ENCODE assay signal across 9 cellular contexts in genomic region chr12:6367065-6367968, GRCh38. TPM values are rescaled to one million over a fixed set of nuclear protein-coding genes. Genes with fewer than 3 reads are reported as not detected.
DNase-seq lines count a peak whose midpoint lies in the region; ATAC-seq and TF ChIP-seq lines count a peak whose summit lies in the region.
"Had no signal": no experiment of that assay in that cellular context is flagged by ENCODE, and none has a peak within 500 bp of the region (broad histone marks: within the 10 kb centered on the region; RNA-seq: fewer than 3 reads in every experiment).

No MANE protein-coding gene starts in this region.

- TF ChIP-seq CTCF in NB4 (IDR thresholded peaks at IDR 0.05; ENCODE audit: low read depth, low read length): peak; percentile 62
- peak; percentile 27 for TF ChIP-seq CTCF in liver (IDR thresholded peaks at IDR 0.05; ENCODE audit: low read depth, low read length, missing input control)

- H3K9me3 Mint-ChIP-seq in CD4-positive, CD25-positive, alpha-beta regulatory T cell: no peaks in the 10 kb centered on the region

- peaks cover 10 to 31% (median 18%) of the 10 kb centered on the region in 4 donors for H3K4me1 Mint-ChIP-seq in CD4-positive, CD25-positive, alpha-beta regulatory T cell

- H3K4me3 Mint-ChIP-seq in CD4-positive, CD25-positive, alpha-beta regulatory T cell: peak overlapping the region in 2 of 4 donors; percentile 24 to 42

- peaks cover 24% of the 10 kb centered on the region for H3K4me1 ChIP-seq in CD4-positive, CD25-positive, alpha-beta regulatory T cell (ENCODE audit: control insufficient read depth, insufficient read depth, low read length, poor library complexity, severe bottlenecking)
- peaks cover 4 to 30% (median 17%) of the 10 kb centered on the region in 4 donors for H3K4me1 ChIP-seq in liver (ENCODE audit: control insufficient read depth in 4 of 4, insufficient read depth in 4 of 4, low read length in 3 of 4)

- no peaks in the 10 kb centered on the region for H3K27me3 Mint-ChIP-seq in CD4-positive, CD25-positive, alpha-beta regulatory T cell

- intact Hi-C loops in posterior vena cava (cut with DNase I): no loop called here

- peak; percentile 18 to 62 for TF ChIP-seq RAD21 in liver (IDR thresholded peaks at IDR 0.05)

- H3K27ac Mint-ChIP-seq in CD4-positive, CD25-positive, alpha-beta regulatory T cell: peak overlapping the region; percentile 36 to 50 (median 44)

- H3K9ac ChIP-seq in liver (ENCODE audit: low read depth in 1 of 2, low read length in 2 of 2): no peak overlapping the region

- TF ChIP-seq POLR2A in NB4 (IDR thresholded peaks at IDR 0.05; ENCODE audit: extremely low read depth, insufficient read length): no peak

- 63% methylated on average over 11 of the region's 11 CpGs for WGBS in liver

- H3K27ac ChIP-seq in CD4-positive, CD25-positive, alpha-beta regulatory T cell (ENCODE audit: insufficient read depth, low read length, poor library complexity, severe bottlenecking): no peak overlapping the region
- peak overlapping the region; percentile 37 to 70 for H3K27ac ChIP-seq in liver (ENCODE audit: low read depth in 1 of 2, low read length in 2 of 2)

- no peaks in the 10 kb centered on the region for H3K36me3 Mint-ChIP-seq in CD4-positive, CD25-positive, alpha-beta regulatory T cell

- no peaks in the 10 kb centered on the region for H3K27me3 ChIP-seq in CD4-positive, CD25-positive, alpha-beta regulatory T cell (ENCODE audit: control insufficient read depth, insufficient read depth, low read length)
- H3K27me3 ChIP-seq in liver (ENCODE audit: control insufficient read depth in 4 of 4, insufficient read depth in 4 of 4, low read length in 3 of 4): no peaks in the 10 kb centered on the region

- no peak overlapping the region for H3K4me3 ChIP-seq in CD4-positive, CD25-positive, alpha-beta regulatory T cell (ENCODE audit: low read depth, low read length)
- H3K4me3 ChIP-seq in NB4 (ENCODE audit: low read depth, low read length): no peak overlapping the region
- no peak overlapping the region for H3K4me3 ChIP-seq in liver (ENCODE audit: low read depth in 1 of 3, low read length in 3 of 3)

- peak in 2 of 3 donors; percentile 57 to 78 for DNase-seq in CD4-positive, CD25-positive, alpha-beta regulatory T cell
- DNase-seq in NB4 (ENCODE audit: low read depth): peak; percentile 87
- peak; percentile 33 for DNase-seq in activated CD8-positive, alpha-beta memory T cell treated with anti-CD3 and anti-CD28 coated beads, Interleukin-2, amount 50 U/mL, for 1 hour (ENCODE audit: extremely low read depth)
- DNase-seq in posterior vena cava (ENCODE audit: low spot score): no peak

- H3K9me3 ChIP-seq in CD4-positive, CD25-positive, alpha-beta regulatory T cell (ENCODE audit: control insufficient read depth in 2 of 2, low read length in 2 of 2): no peaks in the 10 kb centered on the region
- no peaks in the 10 kb centered on the region for H3K9me3 ChIP-seq in liver (ENCODE audit: control insufficient read depth in 4 of 4, low read length in 3 of 4)

- peak; percentile 71 to 75 for ATAC-seq in CD4-positive, CD25-positive, alpha-beta regulatory T cell (ENCODE audit: low read depth in 2 of 2)
- ATAC-seq in GM18511 (IDR thresholded peaks at IDR 0.05; ENCODE audit: unreplicated experiment): peak; percentile 80
- no peak for ATAC-seq in GM21360 (IDR thresholded peaks at IDR 0.05; ENCODE audit: unreplicated experiment)
- ATAC-seq in HG03135 (IDR thresholded peaks at IDR 0.05; ENCODE audit: unreplicated experiment): no peak

- no peaks in the 10 kb centered on the region for H3K36me3 ChIP-seq in CD4-positive, CD25-positive, alpha-beta regulatory T cell (ENCODE audit: control insufficient read depth, insufficient read depth, low read length)
- no peaks in the 10 kb centered on the region for H3K36me3 ChIP-seq in liver (ENCODE audit: control insufficient read depth in 4 of 4, insufficient read depth in 3 of 4, low read depth in 1 of 4, low read length in 3 of 4)

TF ChIP-seq in liver, 16 proteins besides CTCF, POLR2A, EP300 and RAD21:
- TF ChIP-seq RXRA (IDR thresholded peaks at IDR 0.05) (no peak), ZBTB33 (IDR thresholded peaks at IDR 0.05) (no peak), REST (IDR thresholded peaks at IDR 0.05) (no peak), HNF4A (conservative IDR thresholded peaks at IDR 0.05) (no peak), SP1 (IDR thresholded peaks at IDR 0.05) (no peak), JUND (IDR thresholded peaks at IDR 0.05) (no peak), EGR1 (IDR thresholded peaks at IDR 0.05; ENCODE audit: low read depth in 2 of 2) (no peak), YY1 (IDR thresholded peaks at IDR 0.05) (no peak), MAX (IDR thresholded peaks at IDR 0.05) (no peak)

RNA-seq across cellular contexts. Expression of gene SCNN1A, which starts 8.0 kb away (rescaled TPM):
- total RNA-seq in CD4-positive, CD25-positive, alpha-beta regulatory T cell: 0.86 TPM
- polyA plus RNA-seq in CD4-positive, CD25-positive, alpha-beta regulatory T cell: under 1 TPM; 0.09 to 0.60 (median 0.22) TPM
- total RNA-seq in liver (1 to 10 TPM in 1 of 2 donors, under 1 TPM in 1; 0.47 to 7.7 TPM), posterior vena cava (1 to 10 TPM; 1.9 to 3.3 TPM)
- polyA plus RNA-seq in liver: 1 to 10 TPM; 2.2 to 3.5 TPM

RNA-seq across cellular contexts. Expression of gene LTBR, which starts 16.6 kb away (rescaled TPM):
- total RNA-seq in CD4-positive, CD25-positive, alpha-beta regulatory T cell: not detected
- polyA plus RNA-seq in CD4-positive, CD25-positive, alpha-beta regulatory T cell: under 1 TPM in 1 of 4 donors, not detected in 3; 0.35 TPM
- total RNA-seq in liver (10 to 100 TPM; 15.8 to 93.9 TPM), posterior vena cava (10 to 100 TPM; 86.4 to 92.5 TPM)
- polyA plus RNA-seq in liver: 100 to 1,000 TPM in 1 of 2 donors, 10 to 100 TPM in 1; 84.1 to 138 TPM

RNA-seq across cellular contexts. Expression of gene TNFRSF1A, which starts 25.4 kb away (rescaled TPM):
- 38.5 TPM for total RNA-seq in CD4-positive, CD25-positive, alpha-beta regulatory T cell
- polyA plus RNA-seq in CD4-positive, CD25-positive, alpha-beta regulatory T cell: 10 to 100 TPM; 25.6 to 39.5 (median 31.0) TPM
- total RNA-seq in liver (100 to 1,000 TPM in 1 of 2 donors, 10 to 100 TPM in 1; 36.9 to 144 TPM), posterior vena cava (100 to 1,000 TPM; 190 to 194 TPM)
- polyA plus RNA-seq in liver: 100 to 1,000 TPM in 1 of 2 donors, 10 to 100 TPM in 1; 56.0 to 121 TPM

RNA-seq across cellular contexts. Expression of gene PLEKHG6, which starts 56.8 kb away (rescaled TPM):
- total RNA-seq in CD4-positive, CD25-positive, alpha-beta regulatory T cell: not detected
- under 1 TPM in 3 of 4 donors, not detected in 1; 0.31 to 0.62 (median 0.37) TPM for polyA plus RNA-seq in CD4-positive, CD25-positive, alpha-beta regulatory T cell
- total RNA-seq in liver (1 to 10 TPM; 2.2 to 6.3 TPM), posterior vena cava (under 1 TPM in 1 of 2 donors, not detected in 1; 0.51 TPM)
- polyA plus RNA-seq in liver: 1 to 10 TPM; 2.4 to 2.7 TPM
- total RNA-seq: NCI-H460 had no signal

Comparison
In these comparisons a context has a peak if more than half of its experiments do, and no peak if none do; other contexts are left out.
1. ATAC-seq: peak in CD4-positive, CD25-positive, alpha-beta regulatory T cell (2 of 2) and GM18511 (single experiment); none in GM21360 (single experiment) and HG03135 (single experiment).
2. RNA of gene LTBR, which starts 16.6 kb away (total RNA-seq): 15.8 to 93.9 TPM in liver and 86.4 to 92.5 TPM in posterior vena cava; not detected in CD4-positive, CD25-positive, alpha-beta regulatory T cell (single experiment); every median in the first group is over 10 times any median in the second.